ENCODE assay signal across 8 cellular contexts in genomic region chr11:74321487-74322188, GRCh38. TPM values are rescaled to one million over a fixed set of nuclear protein-coding genes. Genes with fewer than 3 reads are reported as not detected.
DNase-seq lines count a peak whose midpoint lies in the region; TF ChIP-seq lines count a peak whose summit lies in the region.

No MANE protein-coding gene starts in this region.

- no peak overlapping the region for H3K27ac Mint-ChIP-seq in activated naive CD4-positive, alpha-beta T cell treated with anti-CD3 and anti-CD28 coated beads, Interleukin-2, amount 10 ng/mL, durations not matched to agents 7 days and 5 days
- H3K27ac Mint-ChIP-seq in type B pancreatic cell = no peak overlapping the region

- CTCF ChIA-PET in activated naive CD4-positive, alpha-beta T cell treated with anti-CD3 and anti-CD28 coated beads, Interleukin-2, amount 10 ng/mL, durations not matched to agents 7 days and 5 days (lab: Charles Lee) = interaction anchor here (0.6 to 3.6 kb wide), 17 partner anchors 8 to 358 kb away, joined by 3 to 50 read pairs (median 4); no protein-coding TSS in a partner anchor

- H3K9me3 Mint-ChIP-seq in activated naive CD4-positive, alpha-beta T cell treated with anti-CD3 and anti-CD28 coated beads, Interleukin-2, amount 10 ng/mL, durations not matched to agents 7 days and 5 days = peaks cover 14% of the 10 kb centered on the region
- peaks cover 15% of the 10 kb centered on the region for H3K9me3 Mint-ChIP-seq in type B pancreatic cell

- peak; percentile 51 for DNase-seq in activated CD4-positive, alpha-beta T cell treated with anti-CD3 and anti-CD28 coated beads for 48 hours
- DNase-seq in activated CD4-positive, alpha-beta T cell treated with anti-CD3 and anti-CD28 coated beads, Interleukin-2, amount 50 U/mL, for 4 hours = no peak
- DNase-seq in NCI-H1930 (lab: John Stamatoyannopoulos, UW) (peak; percentile 13 to 30), iPS-NIHi11 (ENCODE audit: low spot score) (peak; percentile 47), type B pancreatic cell (ENCODE audit: extremely low spot score, unreplicated experiment) (no peak), NK-92 (lab: John Stamatoyannopoulos, UW; ENCODE audit: unreplicated experiment) (no peak), islet precursor cell (no peak)
- DNase-seq in activated naive CD4-positive, alpha-beta T cell treated with anti-CD3 and anti-CD28 coated beads, Interleukin-2, amount 10 ng/mL, durations not matched to agents 7 days and 5 days = peak; percentile 48

- no peaks in the 10 kb centered on the region for H3K4me1 Mint-ChIP-seq in activated naive CD4-positive, alpha-beta T cell treated with anti-CD3 and anti-CD28 coated beads, Interleukin-2, amount 10 ng/mL, durations not matched to agents 7 days and 5 days
- H3K4me1 Mint-ChIP-seq in type B pancreatic cell (ENCODE audit: unreplicated experiment) = peaks cover 5% of the 10 kb centered on the region

- H3K4me3 Mint-ChIP-seq in activated naive CD4-positive, alpha-beta T cell treated with anti-CD3 and anti-CD28 coated beads, Interleukin-2, amount 10 ng/mL, durations not matched to agents 7 days and 5 days = no peak overlapping the region
- no peak overlapping the region for H3K4me3 Mint-ChIP-seq in type B pancreatic cell

- H3K27me3 Mint-ChIP-seq in activated naive CD4-positive, alpha-beta T cell treated with anti-CD3 and anti-CD28 coated beads, Interleukin-2, amount 10 ng/mL, durations not matched to agents 7 days and 5 days = peaks cover 25% of the 10 kb centered on the region
- H3K27me3 Mint-ChIP-seq in type B pancreatic cell = peaks cover 23% of the 10 kb centered on the region

- peak; percentile 73 for TF ChIP-seq CTCF in type B pancreatic cell (conservative IDR thresholded peaks at IDR 0.05)

- H3K36me3 Mint-ChIP-seq in activated naive CD4-positive, alpha-beta T cell treated with anti-CD3 and anti-CD28 coated beads, Interleukin-2, amount 10 ng/mL, durations not matched to agents 7 days and 5 days = peaks cover 4% of the 10 kb centered on the region
- peaks cover 4% of the 10 kb centered on the region for H3K36me3 Mint-ChIP-seq in type B pancreatic cell

RNA-seq across cellular contexts. Expression of gene P4HA3, which starts 10.2 kb away (rescaled TPM):
- 0.17 and 0.34 TPM in 2 replicates for total RNA-seq in type B pancreatic cell (ENCODE audit: low replicate concordance)

Comparison
In these comparisons a context has a peak if more than half of its experiments do, and no peak if none do; other contexts are left out.
1. DNase-seq: peak in activated CD4-positive, alpha-beta T cell treated with anti-CD3 and anti-CD28 coated beads for 48 hours (single experiment), NCI-H1930 (2 of 2), activated naive CD4-positive, alpha-beta T cell treated with anti-CD3 and anti-CD28 coated beads, Interleukin-2, amount 10 ng/mL, durations not matched to agents 7 days and 5 days (single experiment) and iPS-NIHi11 (single experiment); none in activated CD4-positive, alpha-beta T cell treated with anti-CD3 and anti-CD28 coated beads, Interleukin-2, amount 50 U/mL, for 4 hours (0 of 2), type B pancreatic cell (single experiment), NK-92 (single experiment) and islet precursor cell (single experiment).